Comparison of ENCODE assay signal across 8 cellular contexts in genomic region chr7:39465055-39465929, GRCh38.
DNase-seq lines count a peak whose midpoint lies in the region; ATAC-seq and TF ChIP-seq lines count a peak whose summit lies in the region.

No MANE protein-coding gene starts in this region.

- peaks cover 6% of the 10 kb centered on the region for H3K27me3 Mint-ChIP-seq in activated naive CD4-positive, alpha-beta T cell treated with anti-CD3 and anti-CD28 coated beads, Interleukin-2, amount 50 U/mL, for 24 hours

- H3K27ac Mint-ChIP-seq in activated naive CD4-positive, alpha-beta T cell treated with anti-CD3 and anti-CD28 coated beads, Interleukin-2, amount 50 U/mL, for 24 hours = no peak overlapping the region

- no peaks in the 10 kb centered on the region for H3K36me3 ChIP-seq in left ventricle myocardium inferior

- peak overlapping the region; percentile 2 for H3K4me3 Mint-ChIP-seq in activated naive CD4-positive, alpha-beta T cell treated with anti-CD3 and anti-CD28 coated beads, Interleukin-2, amount 50 U/mL, for 24 hours

- H3K27ac ChIP-seq in left ventricle myocardium inferior (replicated peaks) = no peak overlapping the region

- no peaks in the 10 kb centered on the region for H3K9me3 Mint-ChIP-seq in activated naive CD4-positive, alpha-beta T cell treated with anti-CD3 and anti-CD28 coated beads, Interleukin-2, amount 50 U/mL, for 24 hours

- peaks cover 35% of the 10 kb centered on the region for H3K27me3 ChIP-seq in left ventricle myocardium inferior (ENCODE audit: low read depth)

- no peaks in the 10 kb centered on the region for H3K9me3 ChIP-seq in left ventricle myocardium inferior (replicated peaks)

- peak; percentile 63 for DNase-seq in DMS153 treated with DMSO at 0.1 percent for 48 hours (lab: John Stamatoyannopoulos, UW; ENCODE audit: unreplicated experiment)
- peak; percentile 82 for DNase-seq in NCI-H82 (lab: John Stamatoyannopoulos, UW)
- DNase-seq in left ventricle myocardium inferior = no peak
- DNase-seq in skeletal muscle cell (ENCODE audit: low read depth) = peak; percentile 25

- H3K36me3 Mint-ChIP-seq in activated naive CD4-positive, alpha-beta T cell treated with anti-CD3 and anti-CD28 coated beads, Interleukin-2, amount 50 U/mL, for 24 hours = no peaks in the 10 kb centered on the region

- H3K4me1 Mint-ChIP-seq in activated naive CD4-positive, alpha-beta T cell treated with anti-CD3 and anti-CD28 coated beads, Interleukin-2, amount 50 U/mL, for 24 hours = peaks cover 5% of the 10 kb centered on the region

- intact Hi-C loops in left ventricle myocardium inferior (cut with micrococcal nuclease) = loop anchor here (10.0 kb wide), 1 partner anchor 530 kb away; no protein-coding TSS in a partner anchor

- no peak overlapping the region for H3K4me3 ChIP-seq in left ventricle myocardium inferior
- no peak overlapping the region for H3K4me3 ChIP-seq in skeletal muscle cell (ENCODE audit: low read depth, low read length)

- TF ChIP-seq CTCF in left ventricle myocardium inferior (IDR thresholded peaks at IDR 0.05; ENCODE audit: borderline replicate concordance) = peak; percentile 79

- H3K4me1 ChIP-seq in left ventricle myocardium inferior = no peaks in the 10 kb centered on the region

- ATAC-seq in GM19035 (IDR thresholded peaks at IDR 0.05; ENCODE audit: unreplicated experiment) = peak; percentile 96
- ATAC-seq in HG03354 (IDR thresholded peaks at IDR 0.05; ENCODE audit: poor library complexity, severe bottlenecking, unreplicated experiment) = peak; percentile 95
- ATAC-seq in HG03097 (IDR thresholded peaks at IDR 0.05; ENCODE audit: low FRiP score, unreplicated experiment) = no peak
